In the genomic region with DNA sequence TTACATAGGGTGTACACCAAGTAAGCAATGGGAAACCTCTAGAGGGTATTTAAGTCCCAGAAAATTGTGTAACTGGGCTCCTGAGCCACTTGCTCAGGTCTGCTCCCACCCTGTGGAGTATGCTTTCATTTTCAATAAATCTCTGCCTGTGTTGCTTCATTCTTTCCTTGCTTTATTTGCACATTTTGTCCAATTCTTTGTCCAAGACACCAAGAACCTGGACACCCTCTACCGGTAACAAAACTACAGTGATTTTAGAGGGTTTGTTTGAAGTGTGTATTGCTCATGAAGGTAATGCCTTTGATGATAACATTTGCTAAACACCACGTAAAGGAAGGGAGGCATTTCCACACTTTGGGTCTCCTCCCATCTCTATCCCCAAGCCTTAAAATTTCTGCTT, we compare ENCODE assay signal across 18 cellular contexts. TPM values are rescaled to one million over a fixed set of nuclear protein-coding genes. Genes with fewer than 3 reads are reported as not detected.
"Had no signal": no experiment of that assay in that cellular context is flagged by ENCODE, and none has a peak within 500 bp of the region (broad histone marks: within the 10 kb centered on the region; RNA-seq: fewer than 3 reads in every experiment).

No MANE protein-coding gene starts in this region.

- H3K4me1 ChIP-seq: lower lobe of right lung, uterus had no signal

- H2AFZ ChIP-seq: neural progenitor cell had no signal

- H3K27me3 ChIP-seq: heart left ventricle, neural progenitor cell, uterus had no signal

- H3K9me3 Mint-ChIP-seq: naive thymus-derived CD8-positive, alpha-beta T cell had no signal

- H3K4me1 Mint-ChIP-seq: brain, neural progenitor cell had no signal

- ATAC-seq: activated CD8-positive, alpha-beta T cell treated with anti-CD3 and anti-CD28 coated beads, Interleukin-2, amount 10 ng/mL, durations not matched to agents 7 days and 5 days; heart left ventricle; left colon; lower lobe of right lung; naive thymus-derived CD8-positive, alpha-beta T cell had no signal

- H3K4me2 ChIP-seq: neural progenitor cell had no signal

- H3K27me3 Mint-ChIP-seq: brain; naive thymus-derived CD8-positive, alpha-beta T cell; stimulated activated naive B cell treated with anti-CD40 and anti-IgM and Interleukin-4, amounts not matched to agents 10 μg/mL and 1 μg/mL and 100 μg/mL, for 72 hours had no signal

- H3K27ac Mint-ChIP-seq: activated CD8-positive, alpha-beta T cell treated with anti-CD3 and anti-CD28 coated beads, Interleukin-2, amount 10 ng/mL, durations not matched to agents 7 days and 5 days; activated naive CD4-positive, alpha-beta T cell treated with anti-CD3 and anti-CD28 coated beads, Interleukin-2, amount 50 U/mL, for 72 hours; brain; neural progenitor cell; stimulated activated naive B cell treated with anti-CD40 and anti-IgM and Interleukin-4, amounts not matched to agents 10 μg/mL and 1 μg/mL and 100 μg/mL, for 72 hours had no signal

- H3K9ac ChIP-seq: neural progenitor cell had no signal

- FAIRE-seq: keratinocyte had no signal

- H3K9me3 ChIP-seq: lower lobe of right lung, uterus had no signal

- H3K36me3 ChIP-seq: heart left ventricle, lower lobe of right lung, neural progenitor cell, uterus had no signal

- H3K27ac ChIP-seq: heart left ventricle, lower lobe of right lung, neural progenitor cell, uterus had no signal

- H3K36me3 Mint-ChIP-seq: brain, neural progenitor cell had no signal

- H3K4me3 ChIP-seq: heart left ventricle, lower lobe of right lung, neural progenitor cell, uterus had no signal

- DNase-seq: activated CD4-positive, alpha-beta T cell treated with anti-CD3 and anti-CD28 coated beads for 1 hour; activated CD4-positive, alpha-beta T cell treated with anti-CD3 and anti-CD28 coated beads, Interleukin-2, amount 50 U/mL, for 1 hour; activated CD8-positive, alpha-beta T cell treated with anti-CD3 and anti-CD28 coated beads, Interleukin-2, amount 10 ng/mL, durations not matched to agents 7 days and 5 days; aorta; heart left ventricle; left colon; lower lobe of right lung; naive thymus-derived CD8-positive, alpha-beta T cell; stimulated activated CD4-positive, alpha-beta T cell treated with anti-CD3 and anti-CD28 coated beads, Interleukin-2, amount 100 ng/mL, for 48 hours; stimulated activated CD8-positive, alpha-beta memory T cell treated with anti-CD3 and anti-CD28 coated beads, Interleukin-4, amount 100 ng/mL, for 48 hours; stimulated activated naive B cell treated with anti-CD40 and anti-IgM and Interleukin-4, amounts not matched to agents 10 μg/mL and 1 μg/mL and 100 μg/mL, for 72 hours; trophoblast cell; uterus had no signal

- H3K4me3 Mint-ChIP-seq: activated CD8-positive, alpha-beta T cell treated with anti-CD3 and anti-CD28 coated beads, Interleukin-2, amount 10 ng/mL, durations not matched to agents 7 days and 5 days; brain; naive thymus-derived CD8-positive, alpha-beta T cell; neural progenitor cell; stimulated activated naive B cell treated with anti-CD40 and anti-IgM and Interleukin-4, amounts not matched to agents 10 μg/mL and 1 μg/mL and 100 μg/mL, for 72 hours had no signal

RNA-seq across cellular contexts. Expression of gene MYB, which starts 46.2 kb away (rescaled TPM):
- total RNA-seq: renal cortical epithelial cell had no signal
- polyA plus RNA-seq: heart left ventricle had no signal
